ENCODE assay signal across 1 cellular context in the genomic region with DNA sequence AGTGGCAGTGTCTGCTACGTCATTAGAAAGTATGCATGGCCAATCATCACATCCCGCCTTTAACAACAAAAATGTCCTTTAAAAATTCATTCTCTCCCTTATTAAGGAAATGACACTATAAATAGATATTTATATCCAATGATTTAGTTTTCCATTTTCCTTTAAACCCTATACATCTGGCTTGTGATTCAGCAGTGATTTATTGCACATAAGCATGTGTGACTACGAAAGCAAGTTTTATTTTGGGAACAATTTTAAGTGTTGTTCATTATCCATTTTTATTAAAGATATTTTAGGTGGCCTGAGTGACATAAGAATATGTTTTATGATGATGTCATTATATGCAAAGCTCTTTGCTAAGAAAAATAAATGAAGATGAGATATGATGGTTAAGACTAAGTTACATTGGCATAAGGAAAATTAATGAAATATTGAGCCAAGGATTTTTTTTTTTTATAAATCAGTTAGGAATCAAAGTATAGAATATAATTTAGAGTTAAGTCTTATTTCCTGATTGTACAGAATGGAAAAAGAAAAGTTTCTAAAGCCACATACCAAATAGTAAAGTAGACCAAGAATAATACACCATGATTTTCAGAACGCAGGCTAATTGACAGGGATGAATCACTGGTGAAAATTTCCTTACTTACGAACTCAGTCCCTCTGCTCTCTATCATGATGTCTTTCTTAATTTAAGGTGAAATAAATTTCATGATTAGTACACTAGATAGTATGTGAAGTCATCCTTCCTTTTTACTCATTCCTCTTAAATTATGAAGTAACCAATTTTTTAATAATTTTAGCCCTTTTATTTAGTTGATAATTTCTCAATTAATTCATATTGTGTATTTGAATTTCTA.
A peak's percentile ranks its signal among the peaks of the same experiment; 100 is the strongest.
TF ChIP-seq lines count a peak whose summit lies in the region.

No MANE protein-coding gene starts in this region.

TF ChIP-seq in SK-N-SH treated with all-trans-retinoic acid at 6 μM for 48 hours, 23 proteins besides CTCF, POLR2A, EP300 and RAD21 (continued from another document):
- TF ChIP-seq, protein P1, sequence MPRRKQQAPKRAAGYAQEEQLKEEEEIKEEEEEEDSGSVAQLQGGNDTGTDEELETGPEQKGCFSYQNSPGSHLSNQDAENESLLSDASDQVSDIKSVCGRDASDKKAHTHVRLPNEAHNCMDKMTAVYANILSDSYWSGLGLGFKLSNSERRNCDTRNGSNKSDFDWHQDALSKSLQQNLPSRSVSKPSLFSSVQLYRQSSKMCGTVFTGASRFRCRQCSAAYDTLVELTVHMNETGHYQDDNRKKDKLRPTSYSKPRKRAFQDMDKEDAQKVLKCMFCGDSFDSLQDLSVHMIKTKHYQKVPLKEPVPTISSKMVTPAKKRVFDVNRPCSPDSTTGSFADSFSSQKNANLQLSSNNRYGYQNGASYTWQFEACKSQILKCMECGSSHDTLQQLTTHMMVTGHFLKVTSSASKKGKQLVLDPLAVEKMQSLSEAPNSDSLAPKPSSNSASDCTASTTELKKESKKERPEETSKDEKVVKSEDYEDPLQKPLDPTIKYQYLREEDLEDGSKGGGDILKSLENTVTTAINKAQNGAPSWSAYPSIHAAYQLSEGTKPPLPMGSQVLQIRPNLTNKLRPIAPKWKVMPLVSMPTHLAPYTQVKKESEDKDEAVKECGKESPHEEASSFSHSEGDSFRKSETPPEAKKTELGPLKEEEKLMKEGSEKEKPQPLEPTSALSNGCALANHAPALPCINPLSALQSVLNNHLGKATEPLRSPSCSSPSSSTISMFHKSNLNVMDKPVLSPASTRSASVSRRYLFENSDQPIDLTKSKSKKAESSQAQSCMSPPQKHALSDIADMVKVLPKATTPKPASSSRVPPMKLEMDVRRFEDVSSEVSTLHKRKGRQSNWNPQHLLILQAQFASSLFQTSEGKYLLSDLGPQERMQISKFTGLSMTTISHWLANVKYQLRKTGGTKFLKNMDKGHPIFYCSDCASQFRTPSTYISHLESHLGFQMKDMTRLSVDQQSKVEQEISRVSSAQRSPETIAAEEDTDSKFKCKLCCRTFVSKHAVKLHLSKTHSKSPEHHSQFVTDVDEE (CRISPR knock-in tag; IDR thresholded peaks at IDR 0.05) = no peak
- TF ChIP-seq, protein P2, sequence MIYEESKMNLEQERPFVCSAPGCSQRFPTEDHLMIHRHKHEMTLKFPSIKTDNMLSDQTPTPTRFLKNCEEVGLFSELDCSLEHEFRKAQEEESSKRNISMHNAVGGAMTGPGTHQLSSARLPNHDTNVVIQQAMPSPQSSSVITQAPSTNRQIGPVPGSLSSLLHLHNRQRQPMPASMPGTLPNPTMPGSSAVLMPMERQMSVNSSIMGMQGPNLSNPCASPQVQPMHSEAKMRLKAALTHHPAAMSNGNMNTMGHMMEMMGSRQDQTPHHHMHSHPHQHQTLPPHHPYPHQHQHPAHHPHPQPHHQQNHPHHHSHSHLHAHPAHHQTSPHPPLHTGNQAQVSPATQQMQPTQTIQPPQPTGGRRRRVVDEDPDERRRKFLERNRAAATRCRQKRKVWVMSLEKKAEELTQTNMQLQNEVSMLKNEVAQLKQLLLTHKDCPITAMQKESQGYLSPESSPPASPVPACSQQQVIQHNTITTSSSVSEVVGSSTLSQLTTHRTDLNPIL (CRISPR knock-in tag; IDR thresholded peaks at IDR 0.05; ENCODE audit: low read depth) = peak; percentile 87
- TF ChIP-seq BACH2 (CRISPR knock-in tag; IDR thresholded peaks at IDR 0.05; ENCODE audit: borderline replicate concordance) = no peak
- TF ChIP-seq ZFP3 (CRISPR knock-in tag; IDR thresholded peaks at IDR 0.05) = no peak
- no peak for TF ChIP-seq ZNF8 (CRISPR knock-in tag; IDR thresholded peaks at IDR 0.05)
- peak; percentile 89 for TF ChIP-seq TOX (CRISPR knock-in tag; IDR thresholded peaks at IDR 0.05; ENCODE audit: borderline replicate concordance)
